ENCODE assay signal across 8 cellular contexts in the genomic region with DNA sequence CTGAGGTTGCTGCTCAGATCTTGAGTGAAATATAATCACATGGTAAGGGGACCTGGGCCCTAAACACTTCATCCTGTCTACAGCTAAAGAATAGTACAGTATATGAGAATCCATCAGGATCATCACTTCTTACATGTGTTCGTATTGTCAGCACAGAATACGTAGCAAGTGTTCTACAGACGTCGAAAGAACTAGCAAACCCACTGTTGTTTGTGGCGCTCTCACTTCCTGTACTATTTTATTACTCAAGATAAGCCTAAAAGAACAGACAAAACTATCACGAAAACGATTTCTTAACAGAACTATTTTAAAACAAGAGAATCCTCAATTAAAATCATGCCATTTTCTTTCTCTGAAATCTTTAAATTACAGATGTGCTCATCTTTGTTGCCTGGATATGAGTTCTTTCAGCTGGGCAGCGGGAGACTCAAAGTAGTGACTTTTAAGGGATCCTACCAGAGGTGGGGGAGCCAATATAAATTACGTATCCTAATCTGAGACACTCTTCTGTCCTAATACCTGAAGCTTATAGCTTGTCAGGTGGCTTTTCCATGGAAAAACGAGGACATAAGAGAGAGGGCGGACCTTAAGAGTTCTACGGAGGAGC. TPM values are rescaled to one million over a fixed set of nuclear protein-coding genes. Genes with fewer than 3 reads are reported as not detected.
DNase-seq lines count a peak whose midpoint lies in the region; ATAC-seq, FAIRE-seq and TF ChIP-seq lines count a peak whose summit lies in the region.

No MANE protein-coding gene starts in this region.

- intact Hi-C loops in left ventricle myocardium inferior (cut with micrococcal nuclease) (loop anchor here (5.0 kb wide), 1 partner anchor 89 kb away; a partner anchor contains a TSS), Right ventricle myocardium inferior (cut with DNase I) (loop anchor here (1.0 to 10.0 kb wide), 4 partner anchors 57 to 339 kb away; a partner anchor contains a TSS), kidney (cut with DNase I) (no loop called here)

- H3K9ac ChIP-seq in astrocyte (ENCODE audit: low read length) = peak overlapping the region; percentile 99
- H3K9ac ChIP-seq in kidney (ENCODE audit: low read length in 2 of 2) = peak overlapping the region; percentile 91 to 100
- peak overlapping the region; percentile 99 to 100 for H3K9ac ChIP-seq in stomach smooth muscle (ENCODE audit: low read length in 2 of 2)

- H3K9me3 ChIP-seq in left ventricle myocardium inferior (replicated peaks) = no peaks in the 10 kb centered on the region
- H3K9me3 ChIP-seq in astrocyte (ENCODE audit: insufficient read depth, low read depth, low read length) = no peaks in the 10 kb centered on the region
- H3K9me3 ChIP-seq in kidney (ENCODE audit: control insufficient read depth in 1 of 2, low read length in 2 of 2) = no peaks in the 10 kb centered on the region
- no peaks in the 10 kb centered on the region for H3K9me3 ChIP-seq in stomach smooth muscle (ENCODE audit: control insufficient read depth in 2 of 2, low read length in 2 of 2)

- FAIRE-seq in astrocyte (lab: Jason Lieb, UNC) (no peak), kidney (lab: Jason Lieb, UNC) (no peak)

- peak overlapping the region; percentile 100 for H3K4me3 Mint-ChIP-seq in astrocyte (ENCODE audit: unreplicated experiment)

- H3K4me3 ChIP-seq in left ventricle myocardium inferior = peak overlapping the region; percentile 90
- H3K4me3 ChIP-seq in astrocyte (ENCODE audit: insufficient read depth, low read depth, low read length) = peak overlapping the region; percentile 98
- H3K4me3 ChIP-seq in kidney (ENCODE audit: low read length in 2 of 2) = peak overlapping the region; percentile 89 to 99
- H3K4me3 ChIP-seq in stomach smooth muscle (ENCODE audit: low read length in 2 of 2) = peak overlapping the region; percentile 96 to 100

- H4K20me1 ChIP-seq in astrocyte (ENCODE audit: insufficient read depth, low read length) = peaks cover 17% of the 10 kb centered on the region

- H3K4me1 ChIP-seq in left ventricle myocardium inferior = peaks cover 66% of the 10 kb centered on the region
- peaks cover 8% of the 10 kb centered on the region for H3K4me1 ChIP-seq in astrocyte (ENCODE audit: insufficient read depth, low read length)
- peaks cover 11 to 13% of the 10 kb centered on the region in 2 donors for H3K4me1 ChIP-seq in kidney (ENCODE audit: control insufficient read depth in 1 of 2, insufficient read depth in 1 of 2, low read depth in 1 of 2, low read length in 2 of 2)
- peaks cover 12% of the 10 kb centered on the region for H3K4me1 ChIP-seq in stomach smooth muscle (ENCODE audit: control insufficient read depth, insufficient read depth, low read length)

- H3K4me1 Mint-ChIP-seq in astrocyte (ENCODE audit: low read depth, unreplicated experiment) = peaks cover 5% of the 10 kb centered on the region

- no peaks in the 10 kb centered on the region for H3K27me3 ChIP-seq in left ventricle myocardium inferior (ENCODE audit: low read depth)
- H3K27me3 ChIP-seq in astrocyte (ENCODE audit: insufficient read depth, low read length) = no peaks in the 10 kb centered on the region
- no peaks in the 10 kb centered on the region for H3K27me3 ChIP-seq in stomach smooth muscle (ENCODE audit: control insufficient read depth in 1 of 2, insufficient read depth in 2 of 2, low read length in 2 of 2)

- no peaks in the 10 kb centered on the region for H3K27me3 Mint-ChIP-seq in astrocyte (ENCODE audit: low read depth, unreplicated experiment)

- H3K27ac ChIP-seq in left ventricle myocardium inferior (replicated peaks) = peak overlapping the region; percentile 99
- H3K27ac ChIP-seq in astrocyte (ENCODE audit: low read depth, low read length) = peak overlapping the region; percentile 98
- H3K27ac ChIP-seq in kidney (ENCODE audit: low read depth in 2 of 2, low read length in 2 of 2) = peak overlapping the region in 1 of 2 donors; percentile 99
- H3K27ac ChIP-seq in stomach smooth muscle (ENCODE audit: low read length) = peak overlapping the region; percentile 100

- H3K27ac Mint-ChIP-seq in astrocyte (ENCODE audit: unreplicated experiment) = peak overlapping the region; percentile 100

- H3K36me3 ChIP-seq in left ventricle myocardium inferior = peaks cover 34% of the 10 kb centered on the region
- H3K36me3 ChIP-seq in astrocyte (ENCODE audit: insufficient read depth, low read length) = peaks cover 7% of the 10 kb centered on the region
- peaks cover 2 to 9% of the 10 kb centered on the region in 2 donors for H3K36me3 ChIP-seq in kidney (ENCODE audit: control insufficient read depth in 1 of 2, insufficient read depth in 2 of 2, low read length in 2 of 2)
- H3K36me3 ChIP-seq in stomach smooth muscle (ENCODE audit: control insufficient read depth in 2 of 2, insufficient read depth in 2 of 2, low read length in 2 of 2) = peaks cover 10 to 12% of the 10 kb centered on the region in 2 donors

- no peaks in the 10 kb centered on the region for H3K9me3 Mint-ChIP-seq in astrocyte (ENCODE audit: unreplicated experiment)

- H3K79me2 ChIP-seq in astrocyte (ENCODE audit: insufficient read depth, low read length) = peaks cover 83% of the 10 kb centered on the region

- DNase-seq in left ventricle myocardium inferior (no peak), Right ventricle myocardium inferior (ENCODE audit: missing footprints) (no peak), NCI-H128 (lab: John Stamatoyannopoulos, UW; ENCODE audit: unreplicated experiment) (peak; percentile 2), astrocyte (ENCODE audit: low read depth) (no peak), kidney (no peak)

- no peak for ATAC-seq in Right ventricle myocardium inferior
- no peak for ATAC-seq in HG03039 (IDR thresholded peaks at IDR 0.05; ENCODE audit: unreplicated experiment)
- ATAC-seq in HG02938 (IDR thresholded peaks at IDR 0.05; ENCODE audit: unreplicated experiment) = no peak

- TF ChIP-seq CTCF in left ventricle myocardium inferior (IDR thresholded peaks at IDR 0.05; ENCODE audit: borderline replicate concordance) (no peak), astrocyte (IDR thresholded peaks at IDR 0.05; ENCODE audit: insufficient read depth, low read depth, low read length) (no peak), kidney (IDR thresholded peaks at IDR 0.05; ENCODE audit: borderline replicate concordance, extremely low read depth, insufficient read depth) (no peak)

- H2AFZ ChIP-seq in astrocyte (ENCODE audit: low read depth, low read length) = peak overlapping the region; percentile 84

- peaks cover 2% of the 10 kb centered on the region for H3K36me3 Mint-ChIP-seq in astrocyte (ENCODE audit: low read depth, unreplicated experiment)

- peak overlapping the region; percentile 96 for H3K4me2 ChIP-seq in astrocyte (ENCODE audit: low read length)

RNA-seq across cellular contexts. Expression of a gene that starts 0.7 kb away (rescaled TPM):
- total RNA-seq in left ventricle myocardium inferior = 12.6 TPM
- total RNA-seq in Right ventricle myocardium inferior = 10.6 TPM
- total RNA-seq in astrocyte = 14.8 and 14.9 TPM in 2 replicates
- 20.6 TPM for total RNA-seq in kidney
- polyA plus RNA-seq in kidney (ENCODE audit: insufficient read depth, low read depth, low replicate concordance) = 12.9 TPM

RNA-seq across cellular contexts. Expression of a gene that starts 1.4 kb away (rescaled TPM):
- 24.6 TPM for total RNA-seq in left ventricle myocardium inferior
- 30.5 TPM for total RNA-seq in Right ventricle myocardium inferior
- 170 and 171 TPM in 2 replicates for total RNA-seq in astrocyte
- 98.7 TPM for total RNA-seq in kidney
- 40.3 TPM for polyA plus RNA-seq in kidney (ENCODE audit: insufficient read depth, low read depth, low replicate concordance)

RNA-seq across cellular contexts. Expression of a gene that starts 56.2 kb away (rescaled TPM):
- total RNA-seq in left ventricle myocardium inferior (12.7 TPM), Right ventricle myocardium inferior (16.1 TPM), astrocyte (121 and 147 TPM in 2 replicates), kidney (62.5 TPM)
- 60.6 TPM for polyA plus RNA-seq in kidney (ENCODE audit: insufficient read depth, low read depth, low replicate concordance)
